In the genomic region with DNA sequence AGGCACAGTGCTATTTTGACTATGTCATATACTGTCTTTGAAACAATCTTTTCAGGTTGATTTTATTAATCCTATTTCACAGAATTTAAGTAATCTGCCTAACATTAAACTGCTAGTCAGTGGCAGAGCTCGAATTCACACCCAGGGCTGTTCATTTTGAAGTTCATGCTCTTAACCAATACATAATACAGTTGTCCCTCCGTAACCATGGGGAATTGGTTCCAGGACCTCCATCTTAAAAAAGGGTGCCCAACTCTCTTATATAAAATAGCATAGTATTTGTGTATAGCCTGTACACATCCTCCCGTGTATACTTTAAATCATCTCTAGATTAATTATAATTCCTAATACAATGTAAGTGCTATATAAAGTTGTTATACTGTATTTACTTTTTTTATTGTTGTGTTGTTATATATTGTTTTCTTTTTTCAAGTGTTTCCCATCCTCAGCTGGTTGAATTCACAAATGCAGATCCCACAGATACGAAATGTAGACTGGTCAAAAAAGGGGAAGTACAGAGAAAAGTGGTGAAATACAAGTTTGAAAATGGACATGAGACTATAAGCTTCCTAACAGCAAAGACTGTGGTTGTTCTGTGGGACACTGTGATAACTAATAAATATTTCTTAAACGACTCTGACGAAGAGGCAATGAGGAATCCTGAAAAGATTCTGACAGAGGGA, we compare ENCODE assay signal across 8 cellular contexts. TPM values are rescaled to one million over a fixed set of nuclear protein-coding genes. Genes with fewer than 3 reads are reported as not detected.
A peak's percentile ranks its signal among the peaks of the same experiment; 100 is the strongest.
DNase-seq lines count a peak whose midpoint lies in the region; ATAC-seq, FAIRE-seq and TF ChIP-seq lines count a peak whose summit lies in the region.

No MANE protein-coding gene starts in this region.

- H3K27ac ChIP-seq in pancreas: peak overlapping the region in 3 of 4 donors; percentile 6 to 34 (median 15)
- no peak overlapping the region for H3K27ac ChIP-seq in effector memory CD4-positive, alpha-beta T cell (ENCODE audit: insufficient read depth, low read length, poor library complexity, severe bottlenecking)

- H3K4me1 ChIP-seq in pancreas: peaks cover 0 to 8% (median 6%) of the 10 kb centered on the region in 3 donors
- H3K4me1 ChIP-seq in effector memory CD4-positive, alpha-beta T cell (ENCODE audit: control insufficient read depth, insufficient read depth, low read length, poor library complexity, severe bottlenecking): peaks cover 5% of the 10 kb centered on the region

- 84 to 89% methylated on average over 6 of the region's 6 CpGs for WGBS in pancreas, 2 donors

- intact Hi-C loops in pancreas (cut with DNase I): no loop called here
- intact Hi-C loops in head of caudate nucleus (cut with DNase I): no loop called here

- no peaks in the 10 kb centered on the region for H3K36me3 ChIP-seq in pancreas
- no peaks in the 10 kb centered on the region for H3K36me3 ChIP-seq in effector memory CD4-positive, alpha-beta T cell (ENCODE audit: control insufficient read depth, insufficient read depth, low read length)

- no peak overlapping the region for H3K4me3 ChIP-seq in pancreas
- H3K4me3 ChIP-seq in effector memory CD4-positive, alpha-beta T cell (ENCODE audit: insufficient read depth, low read depth, low read length, poor library complexity, severe bottlenecking): no peak overlapping the region

- FAIRE-seq in pancreas (lab: Jason Lieb, UNC): peak; percentile 5

- no peak for TF ChIP-seq CTCF in pancreas (IDR thresholded peaks at IDR 0.05)

- no peaks in the 10 kb centered on the region for H3K27me3 ChIP-seq in pancreas
- no peaks in the 10 kb centered on the region for H3K27me3 ChIP-seq in effector memory CD4-positive, alpha-beta T cell (replicated peaks; ENCODE audit: control insufficient read depth, insufficient read depth, low read length, poor library complexity, severe bottlenecking)

- peak; percentile 22 to 33 for DNase-seq in NCI-H2081 (lab: John Stamatoyannopoulos, UW)
- no peak for DNase-seq in NCI-H2081 treated with DMSO at 0.1 percent for 48 hours (lab: John Stamatoyannopoulos, UW)
- DNase-seq in OCI-M1 (lab: John Stamatoyannopoulos, UW): peak; percentile 100
- DNase-seq in pancreas: no peak
- DNase-seq in head of caudate nucleus: no peak
- DNase-seq in NCI-H1048 (lab: John Stamatoyannopoulos, UW): no peak
- no peak for DNase-seq in effector memory CD4-positive, alpha-beta T cell

- ATAC-seq in HG02759 (IDR thresholded peaks at IDR 0.05; ENCODE audit: unreplicated experiment) (peak; percentile 75), pancreas (peak in 3 of 4 donors; percentile 12 to 63 (median 49))

- H3K9me3 ChIP-seq in pancreas: no peaks in the 10 kb centered on the region
- no peaks in the 10 kb centered on the region for H3K9me3 ChIP-seq in effector memory CD4-positive, alpha-beta T cell (ENCODE audit: control insufficient read depth, low read length)

RNA-seq across cellular contexts. Expression of gene RFX3, which starts 18.3 kb away (rescaled TPM):
- 10 to 100 TPM in 1 of 6 donors, 1 to 10 TPM in 5; 4.8 to 12.2 (median 5.2) TPM for total RNA-seq in pancreas
- 1 to 10 TPM; 1.2 to 3.7 TPM for polyA plus RNA-seq in pancreas

Comparison
In these comparisons a context has a peak if more than half of its experiments do, and no peak if none do; other contexts are left out.
1. DNase-seq: peak in NCI-H2081 (2 of 2) and OCI-M1 (single experiment); none in NCI-H2081 treated with DMSO at 0.1 percent for 48 hours (single experiment), pancreas (0 of 6), head of caudate nucleus (0 of 42), NCI-H1048 (single experiment) and effector memory CD4-positive, alpha-beta T cell (0 of 3).